In genomic region chr2:200585730-200586643, GRCh38 we compare ENCODE assay signal across 8 cellular contexts. TPM values are rescaled to one million over a fixed set of nuclear protein-coding genes. Genes with fewer than 3 reads are reported as not detected.
DNase-seq lines count a peak whose midpoint lies in the region; TF ChIP-seq lines count a peak whose summit lies in the region.

Gene AOX1 (plus strand): TSS chr2:200586014. CDS start chr2:200586109, 95 bp downstream.

- peaks cover 17% of the 10 kb centered on the region for H3K27me3 ChIP-seq in iPS-18a (ENCODE audit: control insufficient read depth, insufficient read depth, low read length)

- H3K9me3 ChIP-seq in iPS-18a (ENCODE audit: control insufficient read depth, low read depth, low read length): no peaks in the 10 kb centered on the region

- H3K4me1 ChIP-seq in iPS-18a (ENCODE audit: control insufficient read depth, low read depth, low read length): peaks cover 6% of the 10 kb centered on the region

- DNase-seq in GM13976 (ENCODE audit: low spot score) (peak; percentile 51), NCI-H774 (lab: John Stamatoyannopoulos, UW) (peak; percentile 12), retinal pigment epithelial cell (ENCODE audit: low read depth) (no peak), RPMI8226 (no peak), NCI-H1417 (lab: John Stamatoyannopoulos, UW) (no peak)
- no peak for DNase-seq in effector CD8-positive, alpha-beta T cell (lab: John Stamatoyannopoulos, UW)

- no peaks in the 10 kb centered on the region for H3K9me3 Mint-ChIP-seq in brain

- H3K4me1 Mint-ChIP-seq in brain: peaks cover 8% of the 10 kb centered on the region

- H3K27me3 Mint-ChIP-seq in brain: peaks cover 20% of the 10 kb centered on the region

- H3K4me3 ChIP-seq in iPS-18a (ENCODE audit: low read length) (peak within 1 kb of the TSS; percentile 83), retinal pigment epithelial cell (ENCODE audit: low read length) (peak within 1 kb of the TSS; percentile 64)

- no peaks in the 10 kb centered on the region for H3K36me3 Mint-ChIP-seq in brain

- TF ChIP-seq CTCF in GM13976 (IDR thresholded peaks at IDR 0.05; ENCODE audit: borderline replicate concordance, control extremely low read depth, extremely low read depth, insufficient read depth, missing control alignments) (no peak), brain (conservative IDR thresholded peaks at IDR 0.05) (peak in 1 of 2 experiments; percentile 10), retinal pigment epithelial cell (conservative IDR thresholded peaks at IDR 0.05; ENCODE audit: low read depth, low read length) (peak; percentile 26)

- peak within 1 kb of the TSS; percentile 86 to 93 (median 88) for H3K4me3 Mint-ChIP-seq in brain

- H3K36me3 ChIP-seq in iPS-18a (ENCODE audit: control insufficient read depth, low read depth, low read length): no peaks in the 10 kb centered on the region

- no peak within 1 kb of the TSS for H3K27ac ChIP-seq in iPS-18a (ENCODE audit: low read length)

- in situ Hi-C loops in GM13976 (cut with MboI; ENCODE audit: low sequenced_read_pairs, unreplicated experiment): no loop called here

- peak within 1 kb of the TSS in 2 of 5 experiments; percentile 49 to 65 for H3K27ac Mint-ChIP-seq in brain

- peak within 1 kb of the TSS; percentile 57 for H3K9ac ChIP-seq in iPS-18a (ENCODE audit: low read length)

RNA-seq across cellular contexts. Expression of gene AOX1, which starts in this region (rescaled TPM):
- 0.44 TPM for polyA plus RNA-seq in brain (ENCODE audit: insufficient read depth, low read depth, low replicate concordance)

Comparison
In these comparisons a context has a peak if more than half of its experiments do, and no peak if none do; other contexts are left out.
1. DNase-seq: peak in GM13976 (single experiment) and NCI-H774 (single experiment); none in retinal pigment epithelial cell (single experiment), RPMI8226 (single experiment), effector CD8-positive, alpha-beta T cell (single experiment) and NCI-H1417 (0 of 3).